31 cellular contexts compared by ENCODE assay signal in genomic region chr14:57851354-57851753, GRCh38. TPM values are rescaled to one million over a fixed set of nuclear protein-coding genes. Genes with fewer than 3 reads are reported as not detected.
"Had no signal": no experiment of that assay in that cellular context is flagged by ENCODE, and none has a peak within 500 bp of the region (broad histone marks: within the 10 kb centered on the region; RNA-seq: fewer than 3 reads in every experiment).

No MANE protein-coding gene starts in this region.

- H3K9me3 ChIP-seq: ascending aorta, colonic mucosa had no signal

- H3K4me3 ChIP-seq: ascending aorta, cardiac muscle cell, colonic mucosa had no signal

- DNase-seq: activated B cell treated with CpG ODN at 0.5 μM for 24 hours; activated CD4-positive, alpha-beta memory T cell treated with anti-CD3 and anti-CD28 coated beads, Interleukin-2, amount 10 ng/mL, durations not matched to agents 7 days and 5 days; activated CD4-positive, alpha-beta T cell treated with anti-CD3 and anti-CD28 coated beads for 48 hours; activated CD4-positive, alpha-beta T cell treated with anti-CD3 and anti-CD28 coated beads, Interleukin-2, amount 10 ng/mL, durations not matched to agents 7 days and 5 days; activated CD4-positive, alpha-beta T cell treated with anti-CD3 and anti-CD28 coated beads, Interleukin-2, amount 50 U/mL, for 48 hours; activated CD4-positive, CD25-positive, alpha-beta regulatory T cell treated with anti-CD3 and anti-CD28 coated beads, Interleukin-2, amount 50 U/mL, for 72 hours; activated CD8-positive, alpha-beta memory T cell treated with anti-CD3 and anti-CD28 coated beads for 24 hours; activated CD8-positive, alpha-beta memory T cell treated with anti-CD3 and anti-CD28 coated beads, Interleukin-2, amount 10 ng/mL, durations not matched to agents 7 days and 5 days; activated CD8-positive, alpha-beta memory T cell treated with anti-CD3 and anti-CD28 coated beads, Interleukin-2, amount 50 U/mL, for 48 hours; activated CD8-positive, alpha-beta T cell treated with anti-CD3 and anti-CD28 coated beads, Interleukin-2, amount 10 ng/mL, durations not matched to agents 7 days and 5 days; activated effector memory CD4-positive, alpha-beta T cell treated with Interleukin-2 at 50 U/mL for 16 hours; activated gamma-delta T cell; activated naive CD4-positive, alpha-beta T cell treated with anti-CD3 and anti-CD28 coated beads, Interleukin-2, amount 10 ng/mL, durations not matched to agents 7 days and 5 days; activated naive CD4-positive, alpha-beta T cell treated with Interleukin-2 at 50 U/mL for 16 hours; activated naive CD8-positive, alpha-beta T cell treated with anti-CD3 and anti-CD28 coated beads, Interleukin-2, amount 10 ng/mL, durations not matched to agents 7 days and 5 days; activated naive CD8-positive, alpha-beta T cell treated with anti-CD3 and anti-CD28 coated beads, Interleukin-2, amount 50 U/mL, for 24 hours; activated T-cell treated with anti-CD3 and anti-CD28 coated beads, Interleukin-2, amount 50 U/mL, for 24 hours; activated T-cell treated with anti-CD3 and anti-CD28 coated beads, Interleukin-2, amount 50 U/mL, for 48 hours; amygdala; anterior cingulate cortex; caudate nucleus; cerebellar nuclear complex; colonic mucosa; T-helper 2 cell; T-helper 9 cell had no signal

- H3K4me1 ChIP-seq: colonic mucosa had no signal

- H3K27me3 ChIP-seq: ascending aorta, cardiac muscle cell, colonic mucosa had no signal

- H3K27ac ChIP-seq: ascending aorta, cardiac muscle cell, colonic mucosa, VCaP had no signal

- H3K36me3 ChIP-seq: ascending aorta, cardiac muscle cell, colonic mucosa had no signal

- ATAC-seq: activated CD8-positive, alpha-beta memory T cell treated with anti-CD3 and anti-CD28 coated beads, Interleukin-2, amount 10 ng/mL, durations not matched to agents 7 days and 5 days; activated CD8-positive, alpha-beta T cell treated with anti-CD3 and anti-CD28 coated beads, Interleukin-2, amount 10 ng/mL, durations not matched to agents 7 days and 5 days; activated naive CD8-positive, alpha-beta T cell treated with anti-CD3 and anti-CD28 coated beads, Interleukin-2, amount 50 U/mL, for 24 hours had no signal

RNA-seq across cellular contexts. Expression of gene SLC35F4, which starts 14.5 kb away (rescaled TPM):
- total RNA-seq: activated B cell treated with CpG ODN at 0.5 μM for 24 hours; activated CD4-positive, alpha-beta memory T cell treated with anti-CD3 and anti-CD28 coated beads, Interleukin-2, amount 10 ng/mL, durations not matched to agents 7 days and 5 days; activated CD4-positive, alpha-beta T cell treated with anti-CD3 and anti-CD28 coated beads, Interleukin-2, amount 10 ng/mL, durations not matched to agents 7 days and 5 days; activated CD8-positive, alpha-beta memory T cell treated with anti-CD3 and anti-CD28 coated beads, Interleukin-2, amount 10 ng/mL, durations not matched to agents 7 days and 5 days; activated CD8-positive, alpha-beta T cell treated with anti-CD3 and anti-CD28 coated beads, Interleukin-2, amount 10 ng/mL, durations not matched to agents 7 days and 5 days; activated naive CD8-positive, alpha-beta T cell treated with anti-CD3 and anti-CD28 coated beads, Interleukin-2, amount 10 ng/mL, durations not matched to agents 7 days and 5 days; activated T-helper 2 cell treated with anti-CD3 and anti-CD28 coated beads, Interferon-gamma antibody, Interleukin-2, Interleukin-4, amounts not matched to agents 10 μg/mL and 5 μg/mL and 100 μg/mL, durations not matched to agents 14 hours and 24 hours and 36 hours; ascending aorta; bronchial epithelial cell; cardiac muscle cell; chondrocyte; colonic mucosa had no signal
